ENCODE assay signal across 18 cellular contexts in the genomic region with DNA sequence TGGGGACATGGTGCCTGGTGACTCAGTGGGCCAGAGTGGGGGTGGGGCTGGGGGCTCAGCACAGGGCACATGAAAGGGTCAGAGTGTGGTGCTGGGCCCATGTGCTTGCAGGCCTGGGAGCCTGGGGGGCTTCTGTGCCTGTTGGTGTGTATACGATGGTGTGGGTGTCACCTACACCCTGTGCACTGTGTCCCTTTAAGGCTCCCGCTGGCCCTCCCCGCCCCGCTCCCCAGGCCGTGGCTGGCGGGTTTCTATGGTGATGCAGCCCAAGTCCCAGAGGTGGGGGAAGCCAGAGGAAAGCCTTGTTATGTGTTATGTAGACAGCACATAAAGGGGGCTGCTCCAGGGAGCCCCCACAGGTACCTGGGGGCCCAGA. TPM values are rescaled to one million over a fixed set of nuclear protein-coding genes. Genes with fewer than 3 reads are reported as not detected.
A peak's percentile ranks its signal among the peaks of the same experiment; 100 is the strongest.
DNase-seq lines count a peak whose midpoint lies in the region; ATAC-seq and TF ChIP-seq lines count a peak whose summit lies in the region.
"Had no signal": no experiment of that assay in that cellular context is flagged by ENCODE, and none has a peak within 500 bp of the region (broad histone marks: within the 10 kb centered on the region; RNA-seq: fewer than 3 reads in every experiment).

No MANE protein-coding gene starts in this region.

- H3K4me1 Mint-ChIP-seq in GM23338, result peaks cover 51% of the 10 kb centered on the region
- H3K4me1 Mint-ChIP-seq in activated CD8-positive, alpha-beta memory T cell treated with anti-CD3 and anti-CD28 coated beads, Interleukin-2, amount 10 ng/mL, durations not matched to agents 7 days and 5 days, result peaks cover 19% of the 10 kb centered on the region

- TF ChIP-seq RAD21 in neural cell (conservative IDR thresholded peaks at IDR 0.05), result no peak

- H3F3A ChIP-seq in GM23338 (replicated peaks; ENCODE audit: low read depth) (no peaks in the 10 kb centered on the region), neural cell (ENCODE audit: insufficient read depth, low read length, poor library complexity, severe bottlenecking) (no peaks in the 10 kb centered on the region)

- peak overlapping the region; percentile 59 to 93 (median 74) for H3K4me2 ChIP-seq in BLaER1 treated with 17β-estradiol and CSF1 and Interleukin-3, amounts not matched to agents 10 nM and 100 nM
- H3K4me2 ChIP-seq in GM23338 (no peak overlapping the region), OCI-LY3 (ENCODE audit: low read length) (peak overlapping the region; percentile 68; the same call in 1 of the 2 replicates), neural cell (ENCODE audit: low read length) (no peak overlapping the region)
- H3K4me2 ChIP-seq: PC-9 had no signal

- peak overlapping the region in 2 of 11 experiments; percentile 75 to 80; a peak in 5 of 22 replicates for H3K27ac ChIP-seq in BLaER1 treated with 17β-estradiol and CSF1 and Interleukin-3, amounts not matched to agents 10 nM and 100 nM
- H3K27ac ChIP-seq in GM23338 (ENCODE audit: low read depth), result no peak overlapping the region
- no peak overlapping the region for H3K27ac ChIP-seq in OCI-LY3 (ENCODE audit: low read length)
- H3K27ac ChIP-seq in neural cell (ENCODE audit: low read length), result peak overlapping the region; percentile 95
- H3K27ac ChIP-seq: PC-9, SJSA1 had no signal

- H3K9me2 ChIP-seq in GM23338 (ENCODE audit: insufficient read depth) (no peaks in the 10 kb centered on the region), neural cell (ENCODE audit: insufficient read depth, low read length) (no peaks in the 10 kb centered on the region)

- H3K9ac ChIP-seq in BLaER1 treated with 17β-estradiol and CSF1 and Interleukin-3, amounts not matched to agents 10 nM and 100 nM, result peak overlapping the region in 3 of 11 experiments; percentile 10 to 70 (median 54); a peak in 3 of 22 replicates
- H3K9ac ChIP-seq in OCI-LY3 (ENCODE audit: low read length) (no peak overlapping the region), neural cell (ENCODE audit: low read length) (peak overlapping the region; percentile 90)

- peaks cover 0 to 83% (median 49%) of the 10 kb centered on the region in 11 experiments; a peak in 17 of 22 replicates for H4K20me1 ChIP-seq in BLaER1 treated with 17β-estradiol and CSF1 and Interleukin-3, amounts not matched to agents 10 nM and 100 nM
- H4K20me1 ChIP-seq in GM23338 (replicated peaks; ENCODE audit: insufficient read depth), result no peaks in the 10 kb centered on the region
- peaks cover 13% of the 10 kb centered on the region for H4K20me1 ChIP-seq in OCI-LY3 (ENCODE audit: insufficient read depth, low read length)
- no peaks in the 10 kb centered on the region for H4K20me1 ChIP-seq in neural cell (ENCODE audit: insufficient read depth)

- peaks cover 16% of the 10 kb centered on the region for H3K27me3 Mint-ChIP-seq in GM23338 (ENCODE audit: insufficient read depth, low read depth, poor library complexity)
- H3K27me3 Mint-ChIP-seq in activated CD8-positive, alpha-beta memory T cell treated with anti-CD3 and anti-CD28 coated beads, Interleukin-2, amount 10 ng/mL, durations not matched to agents 7 days and 5 days, result peaks cover 39% of the 10 kb centered on the region

- H3K9me3 ChIP-seq in BLaER1 treated with 17β-estradiol and CSF1 and Interleukin-3, amounts not matched to agents 10 nM and 100 nM (replicated peaks in 1 of 11), result peaks cover 0 to 9% (median 0%) of the 10 kb centered on the region in 11 experiments; a peak in 2 of 22 replicates
- H3K9me3 ChIP-seq in OCI-LY3 (ENCODE audit: insufficient read depth, low read length) (no peaks in the 10 kb centered on the region), neural cell (ENCODE audit: low read length) (no peaks in the 10 kb centered on the region)
- H3K9me3 ChIP-seq: BE2C, SJSA1 had no signal

- no peaks in the 10 kb centered on the region for H3K9me3 Mint-ChIP-seq in GM23338
- no peaks in the 10 kb centered on the region for H3K9me3 Mint-ChIP-seq in activated CD8-positive, alpha-beta memory T cell treated with anti-CD3 and anti-CD28 coated beads, Interleukin-2, amount 10 ng/mL, durations not matched to agents 7 days and 5 days (ENCODE audit: low read depth)
- H3K9me3 Mint-ChIP-seq: CD8-positive, alpha-beta T cell; T-helper 2 cell treated with Interferon-gamma antibody and Interleukin-4, amounts not matched to agents 5 μg/mL and 100 μg/mL, for 36 hours had no signal

- no peak for ATAC-seq in GM23338
- ATAC-seq in activated CD8-positive, alpha-beta memory T cell treated with anti-CD3 and anti-CD28 coated beads, Interleukin-2, amount 10 ng/mL, durations not matched to agents 7 days and 5 days, result no peak
- no peak for ATAC-seq in HG03039 (IDR thresholded peaks at IDR 0.05; ENCODE audit: unreplicated experiment)
- ATAC-seq: CD8-positive, alpha-beta T cell had no signal

- H2AFZ ChIP-seq in GM23338 (no peak overlapping the region), OCI-LY3 (ENCODE audit: low read depth, low read length) (no peak overlapping the region), neural cell (ENCODE audit: low read depth, low read length) (no peak overlapping the region)
- H2AFZ ChIP-seq: PC-9 had no signal

- peaks cover 65 to 86% (median 81%) of the 10 kb centered on the region in 11 experiments for H3K27me3 ChIP-seq in BLaER1 treated with 17β-estradiol and CSF1 and Interleukin-3, amounts not matched to agents 10 nM and 100 nM
- H3K27me3 ChIP-seq in GM23338 (ENCODE audit: insufficient read depth), result no peaks in the 10 kb centered on the region
- peaks cover 5% of the 10 kb centered on the region; the same call in 1 of the 2 replicates for H3K27me3 ChIP-seq in OCI-LY3 (ENCODE audit: low read depth, low read length)
- H3K27me3 ChIP-seq in neural cell (ENCODE audit: insufficient read depth, low read depth, low read length), result no peaks in the 10 kb centered on the region
- H3K27me3 ChIP-seq: BE2C had no signal

- H3K36me3 ChIP-seq in BLaER1 treated with 17β-estradiol and CSF1 and Interleukin-3, amounts not matched to agents 10 nM and 100 nM, result no peaks in the 10 kb centered on the region
- no peaks in the 10 kb centered on the region for H3K36me3 ChIP-seq in GM23338 (ENCODE audit: insufficient read depth)
- no peaks in the 10 kb centered on the region for H3K36me3 ChIP-seq in OCI-LY3 (replicated peaks; ENCODE audit: low read depth, low read length)
- no peaks in the 10 kb centered on the region for H3K36me3 ChIP-seq in neural cell (ENCODE audit: insufficient read depth, low read length)
- H3K36me3 ChIP-seq: SJSA1 had no signal

- no peak for DNase-seq in GM23338 (ENCODE audit: low spot score)
- no peak for DNase-seq in activated CD8-positive, alpha-beta memory T cell treated with anti-CD3 and anti-CD28 coated beads, Interleukin-2, amount 10 ng/mL, durations not matched to agents 7 days and 5 days
- no peak for DNase-seq in GM13977 (ENCODE audit: low spot score)
- DNase-seq: BE2C; CD8-positive, alpha-beta T cell; DMS79 treated with DMSO at 0.1 percent for 48 hours; NCI-H1436; NCI-H2081; NCI-H345; NCI-H526 treated with DMSO at 0.1 percent for 48 hours; PC-9 had no signal

- CTCF ChIA-PET in activated CD8-positive, alpha-beta memory T cell treated with anti-CD3 and anti-CD28 coated beads, Interleukin-2, amount 10 ng/mL, durations not matched to agents 7 days and 5 days (lab: Charles Lee), result no interaction called here

- H3K4me1 ChIP-seq in BLaER1 treated with 17β-estradiol and CSF1 and Interleukin-3, amounts not matched to agents 10 nM and 100 nM, result peaks cover 78 to 91% (median 85%) of the 10 kb centered on the region in 10 experiments
- H3K4me1 ChIP-seq in GM23338 (ENCODE audit: insufficient read depth), result peaks cover 30% of the 10 kb centered on the region; the same call in 1 of the 2 replicates
- peaks cover 53% of the 10 kb centered on the region for H3K4me1 ChIP-seq in OCI-LY3 (ENCODE audit: low read length)
- H3K4me1 ChIP-seq: SJSA1 had no signal

- TF ChIP-seq EP300 in neural cell (conservative IDR thresholded peaks at IDR 0.05; ENCODE audit: poor library complexity, severe bottlenecking), result no peak

- no peak for TF ChIP-seq CTCF in GM23338 (conservative IDR thresholded peaks at IDR 0.05; ENCODE audit: low read depth in 2 of 2)
- no peak for TF ChIP-seq CTCF in OCI-LY3 (IDR thresholded peaks at IDR 0.05; ENCODE audit: low read depth, low read length)
- TF ChIP-seq CTCF in neural cell (IDR thresholded peaks at IDR 0.05; ENCODE audit: poor library complexity, severe bottlenecking), result no peak
- no peak for TF ChIP-seq CTCF in GM13977 (IDR thresholded peaks at IDR 0.05; ENCODE audit: extremely low read depth, insufficient read depth, missing control alignments)

- in situ Hi-C loops in GM13977 (cut with MboI; ENCODE audit: low pct_unique_long_range_greater_than_20kb, low sequenced_read_pairs, unreplicated experiment), result no loop called here

- no peak overlapping the region for H3K27ac Mint-ChIP-seq in GM23338
- H3K27ac Mint-ChIP-seq in activated CD8-positive, alpha-beta memory T cell treated with anti-CD3 and anti-CD28 coated beads, Interleukin-2, amount 10 ng/mL, durations not matched to agents 7 days and 5 days, result no peak overlapping the region
- H3K27ac Mint-ChIP-seq: CD8-positive, alpha-beta T cell; T-helper 2 cell treated with Interferon-gamma antibody and Interleukin-4, amounts not matched to agents 5 μg/mL and 100 μg/mL, for 36 hours had no signal

- peak overlapping the region in 2 of 10 experiments; percentile 22 to 42; a peak in 1 of 20 replicates for H3K4me3 ChIP-seq in BLaER1 treated with 17β-estradiol and CSF1 and Interleukin-3, amounts not matched to agents 10 nM and 100 nM
- no peak overlapping the region for H3K4me3 ChIP-seq in GM23338
- no peak overlapping the region for H3K4me3 ChIP-seq in OCI-LY3 (ENCODE audit: low read length)
- H3K4me3 ChIP-seq in neural cell (ENCODE audit: low read length), result peak overlapping the region; percentile 86
- H3K4me3 ChIP-seq: PC-9, SJSA1 had no signal

- H3K36me3 Mint-ChIP-seq in GM23338 (ENCODE audit: low read depth), result no peaks in the 10 kb centered on the region; the same call in 2 of the 3 replicates
- H3K36me3 Mint-ChIP-seq in activated CD8-positive, alpha-beta memory T cell treated with anti-CD3 and anti-CD28 coated beads, Interleukin-2, amount 10 ng/mL, durations not matched to agents 7 days and 5 days, result no peaks in the 10 kb centered on the region
- H3K36me3 Mint-ChIP-seq: CD8-positive, alpha-beta T cell had no signal

- H3K79me2 ChIP-seq in GM23338 (replicated peaks; ENCODE audit: insufficient read depth), result no peaks in the 10 kb centered on the region
- H3K79me2 ChIP-seq in OCI-LY3 (ENCODE audit: low read length), result no peaks in the 10 kb centered on the region
- H3K79me2 ChIP-seq in neural cell (replicated peaks; ENCODE audit: insufficient read depth, low read length), result peaks cover 59% of the 10 kb centered on the region

- 0 out of 3 replicates have a peak overlapping the region, but pooled peaks have one; percentile 28 for H3K4me3 Mint-ChIP-seq in GM23338
- H3K4me3 Mint-ChIP-seq in activated CD8-positive, alpha-beta memory T cell treated with anti-CD3 and anti-CD28 coated beads, Interleukin-2, amount 10 ng/mL, durations not matched to agents 7 days and 5 days, result no peak overlapping the region
- H3K4me3 Mint-ChIP-seq: CD8-positive, alpha-beta T cell; T-helper 2 cell treated with Interferon-gamma antibody and Interleukin-4, amounts not matched to agents 5 μg/mL and 100 μg/mL, for 36 hours had no signal

RNA-seq across cellular contexts. Expression of a gene that starts 5.5 kb away (rescaled TPM):
- total RNA-seq in GM23338 (2014; rRNA removed; shearing (Covaris generic)), result 27.6 and 29.2 TPM in 2 replicates
- polyA plus RNA-seq in GM23338 (2016; fragmentation: Nextera tagmentation; extraction: Ambion mirVana) (7.4 and 7.8 TPM in 2 replicates), neural cell (88.0 and 119 TPM in 2 replicates)
- 186 and 191 TPM in 2 replicates for polyA minus RNA-seq in neural cell
- total RNA-seq in activated CD8-positive, alpha-beta memory T cell treated with anti-CD3 and anti-CD28 coated beads, Interleukin-2, amount 10 ng/mL, durations not matched to agents 7 days and 5 days, result 1 to 10 TPM; 3.6 to 4.9 TPM

RNA-seq across cellular contexts. Expression of a gene that starts 24.0 kb away (rescaled TPM):
- not detected in 2 replicates for total RNA-seq in GM23338 (2014; rRNA removed; shearing (Covaris generic))
- not detected in 2 replicates for polyA plus RNA-seq in GM23338 (2016; fragmentation: Nextera tagmentation; extraction: Ambion mirVana)
- not detected in 2 replicates for polyA plus RNA-seq in neural cell
- not detected in 2 replicates for polyA minus RNA-seq in neural cell
- total RNA-seq in activated CD8-positive, alpha-beta memory T cell treated with anti-CD3 and anti-CD28 coated beads, Interleukin-2, amount 10 ng/mL, durations not matched to agents 7 days and 5 days, result not detected
- total RNA-seq: CD8-positive, alpha-beta T cell; G401; SJSA1 had no signal

RNA-seq across cellular contexts. Expression of a gene that starts 45.6 kb away (rescaled TPM):
- 57.8 and 59.5 TPM in 2 replicates for total RNA-seq in GM23338 (2014; rRNA removed; shearing (Covaris generic))
- 21.2 and 21.5 TPM in 2 replicates for polyA plus RNA-seq in GM23338 (2016; fragmentation: Nextera tagmentation; extraction: Ambion mirVana)
- polyA plus RNA-seq in neural cell, result 11.2 and 12.1 TPM in 2 replicates
- 2.9 and 5.3 TPM in 2 replicates for polyA minus RNA-seq in neural cell
- 100 to 1,000 TPM; 188 to 300 TPM for total RNA-seq in activated CD8-positive, alpha-beta memory T cell treated with anti-CD3 and anti-CD28 coated beads, Interleukin-2, amount 10 ng/mL, durations not matched to agents 7 days and 5 days

RNA-seq across cellular contexts. Expression of a gene that starts 50.1 kb away (rescaled TPM):
- 194 and 230 TPM in 2 replicates for total RNA-seq in GM23338 (2014; rRNA removed; shearing (Covaris generic))
- polyA plus RNA-seq in GM23338 (2016; fragmentation: Nextera tagmentation; extraction: Ambion mirVana) (30.5 and 34.5 TPM in 2 replicates), neural cell (343 and 389 TPM in 2 replicates)
- polyA minus RNA-seq in neural cell, result 338 and 398 TPM in 2 replicates
- under 1 TPM; 0.07 to 0.12 TPM for total RNA-seq in activated CD8-positive, alpha-beta memory T cell treated with anti-CD3 and anti-CD28 coated beads, Interleukin-2, amount 10 ng/mL, durations not matched to agents 7 days and 5 days

RNA-seq across cellular contexts. Expression of a gene that starts 54.4 kb away (rescaled TPM):
- total RNA-seq in GM23338 (2014; rRNA removed; shearing (Covaris generic)), result 112 and 136 TPM in 2 replicates
- polyA plus RNA-seq in GM23338 (2016; fragmentation: Nextera tagmentation; extraction: Ambion mirVana) (140 and 145 TPM in 2 replicates), neural cell (117 and 159 TPM in 2 replicates)
- 35.5 and 40.4 TPM in 2 replicates for polyA minus RNA-seq in neural cell
- total RNA-seq in activated CD8-positive, alpha-beta memory T cell treated with anti-CD3 and anti-CD28 coated beads, Interleukin-2, amount 10 ng/mL, durations not matched to agents 7 days and 5 days, result 100 to 1,000 TPM in 1 of 2 experiments, 10 to 100 TPM in 1; 92.8 to 115 TPM

Comparison
In these comparisons a context has a peak if more than half of its experiments do, and no peak if none do; other contexts are left out.
1. H3K4me2 ChIP-seq: peak in BLaER1 treated with 17β-estradiol and CSF1 and Interleukin-3, amounts not matched to agents 10 nM and 100 nM (11 of 11) and OCI-LY3 (single experiment); none in GM23338 (single experiment) and neural cell (single experiment).